In the genomic region with DNA sequence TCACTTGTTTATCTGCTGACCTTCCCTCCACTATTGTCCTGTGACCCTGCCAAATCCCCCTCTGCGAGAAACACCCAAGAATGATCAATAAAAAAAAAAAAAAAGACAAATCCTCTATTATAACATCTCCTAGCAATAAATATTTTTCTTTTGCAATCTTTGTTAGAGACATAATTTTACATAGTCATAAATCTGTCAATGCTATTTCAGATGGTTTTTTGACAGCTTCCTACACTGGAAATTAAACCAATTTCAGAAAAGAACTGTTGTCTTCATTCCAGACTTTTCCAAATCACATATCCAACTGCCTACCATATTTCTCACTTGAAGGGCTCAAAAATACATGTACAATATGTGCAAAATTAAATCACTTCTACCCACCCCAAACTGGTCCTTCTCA, we compare ENCODE assay signal across 16 cellular contexts. TPM values are rescaled to one million over a fixed set of nuclear protein-coding genes. Genes with fewer than 3 reads are reported as not detected.
DNase-seq lines count a peak whose midpoint lies in the region; ATAC-seq and TF ChIP-seq lines count a peak whose summit lies in the region.
"Had no signal": no experiment of that assay in that cellular context is flagged by ENCODE, and none has a peak within 500 bp of the region (broad histone marks: within the 10 kb centered on the region; RNA-seq: fewer than 3 reads in every experiment).

No MANE protein-coding gene starts in this region.

- in situ Hi-C loops in SK-MEL-5 (cut with HindIII; ENCODE audit: low pct_unique_long_range_greater_than_20kb, low sequenced_read_pairs): no loop called here

- peaks cover 38% of the 10 kb centered on the region for H3K36me3 Mint-ChIP-seq in activated T-cell treated with anti-CD3 and anti-CD28 coated beads, Interleukin-2, amount 50 U/mL, for 24 hours (ENCODE audit: low read depth)
- H3K36me3 Mint-ChIP-seq in central memory CD8-positive, alpha-beta T cell (ENCODE audit: insufficient read depth): no peaks in the 10 kb centered on the region
- peaks cover 27% of the 10 kb centered on the region for H3K36me3 Mint-ChIP-seq in progenitor cell of endocrine pancreas (ENCODE audit: insufficient read depth)

- intact Hi-C loops in left ventricle myocardium superior (cut with micrococcal nuclease): no loop called here

- H3K9me3 Mint-ChIP-seq in activated T-cell treated with anti-CD3 and anti-CD28 coated beads, Interleukin-2, amount 50 U/mL, for 24 hours: no peaks in the 10 kb centered on the region
- H3K9me3 Mint-ChIP-seq in central memory CD8-positive, alpha-beta T cell: no peaks in the 10 kb centered on the region
- H3K9me3 Mint-ChIP-seq in progenitor cell of endocrine pancreas (ENCODE audit: low read depth): peaks cover 11% of the 10 kb centered on the region

- TF ChIP-seq CTCF in progenitor cell of endocrine pancreas (IDR thresholded peaks at IDR 0.05; ENCODE audit: unreplicated experiment): no peak

- H3K4me3 Mint-ChIP-seq in activated T-cell treated with anti-CD3 and anti-CD28 coated beads, Interleukin-2, amount 50 U/mL, for 24 hours: no peak overlapping the region
- no peak overlapping the region for H3K4me3 Mint-ChIP-seq in central memory CD8-positive, alpha-beta T cell
- no peak overlapping the region for H3K4me3 Mint-ChIP-seq in progenitor cell of endocrine pancreas (ENCODE audit: low read depth)
- H3K4me3 Mint-ChIP-seq: H9 had no signal

- DNase-seq in activated T-cell treated with anti-CD3 and anti-CD28 coated beads, Interleukin-2, amount 50 U/mL, for 24 hours: no peak
- DNase-seq in activated T-cell treated with anti-CD3 and anti-CD28 coated beads, Interleukin-2, amount 50 U/mL, for 48 hours: no peak
- peak; percentile 48 for DNase-seq in SK-MEL-5 (ENCODE audit: low read depth, low spot score)
- no peak for DNase-seq in central memory CD8-positive, alpha-beta T cell (ENCODE audit: low spot score in 2 of 2)
- no peak for DNase-seq in progenitor cell of endocrine pancreas (ENCODE audit: low spot score, unreplicated experiment)
- no peak for DNase-seq in left ventricle myocardium superior
- DNase-seq in NCI-H2029 (lab: John Stamatoyannopoulos, UW): no peak
- DNase-seq: C1 segment of cervical spinal cord, Caco-2, DMS53, H9, KG1, NCI-H1092, NCI-H2107, NCI-H446 had no signal

- no peaks in the 10 kb centered on the region for H3K27me3 Mint-ChIP-seq in activated T-cell treated with anti-CD3 and anti-CD28 coated beads, Interleukin-2, amount 50 U/mL, for 24 hours
- H3K27me3 Mint-ChIP-seq in central memory CD8-positive, alpha-beta T cell: no peaks in the 10 kb centered on the region
- no peaks in the 10 kb centered on the region for H3K27me3 Mint-ChIP-seq in progenitor cell of endocrine pancreas

- H3K4me1 Mint-ChIP-seq in activated T-cell treated with anti-CD3 and anti-CD28 coated beads, Interleukin-2, amount 50 U/mL, for 24 hours (ENCODE audit: low read depth): peaks cover 33% of the 10 kb centered on the region
- H3K4me1 Mint-ChIP-seq in central memory CD8-positive, alpha-beta T cell: peaks cover 24% of the 10 kb centered on the region
- H3K4me1 Mint-ChIP-seq in progenitor cell of endocrine pancreas (ENCODE audit: low read depth): peaks cover 15% of the 10 kb centered on the region

- no peak for ATAC-seq in central memory CD8-positive, alpha-beta T cell (replicated peaks; ENCODE audit: extremely low read depth, poor library complexity, severe bottlenecking)
- ATAC-seq in left ventricle myocardium superior (no peak), HG03139 (IDR thresholded peaks at IDR 0.05; ENCODE audit: unreplicated experiment) (no peak)

- H3K27ac Mint-ChIP-seq in activated T-cell treated with anti-CD3 and anti-CD28 coated beads, Interleukin-2, amount 50 U/mL, for 24 hours: peak overlapping the region; percentile 26
- H3K27ac Mint-ChIP-seq in central memory CD8-positive, alpha-beta T cell (ENCODE audit: low read depth): peak overlapping the region; percentile 9
- H3K27ac Mint-ChIP-seq in progenitor cell of endocrine pancreas: peak overlapping the region; percentile 6
- H3K27ac Mint-ChIP-seq: H9 had no signal

RNA-seq across cellular contexts. Expression of a gene that starts 3.7 kb away (rescaled TPM):
- total RNA-seq in SK-MEL-5 (2014; rRNA removed; shearing (Covaris generic)): 31.8 and 32.4 TPM in 2 replicates
- polyA plus RNA-seq in SK-MEL-5 (2015; cell fraction: cytosol; rRNA removed): 31.5 and 35.9 TPM in 2 replicates
- polyA plus RNA-seq in SK-MEL-5 (2015; cell fraction: nucleus; rRNA removed): 39.5 and 59.6 TPM in 2 replicates
- total RNA-seq in progenitor cell of endocrine pancreas: 43.8 and 44.4 TPM in 2 replicates
- 21.5 TPM for total RNA-seq in left ventricle myocardium superior
